ENCODE assay signal across 20 cellular contexts in the genomic region with DNA sequence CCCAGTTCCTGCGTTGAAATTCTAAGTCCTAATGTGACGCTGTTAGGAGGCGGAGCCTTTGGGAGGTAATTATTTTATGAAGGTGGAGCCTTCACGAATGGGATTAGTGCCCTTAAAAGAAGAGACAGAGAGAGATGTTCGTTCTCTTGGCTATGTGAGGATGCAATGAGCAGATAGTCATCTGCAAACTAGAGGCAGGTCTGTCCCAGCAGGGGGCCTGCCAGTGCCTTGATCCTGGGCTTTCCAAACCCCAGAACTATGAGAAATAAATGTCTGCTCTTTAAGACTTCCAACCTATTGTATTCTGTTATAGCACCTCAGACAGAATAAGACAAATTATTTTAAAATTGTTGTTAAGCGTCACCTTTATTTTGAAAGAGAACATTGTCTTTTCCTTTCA.
"Had no signal": no experiment of that assay in that cellular context is flagged by ENCODE, and none has a peak within 500 bp of the region (broad histone marks: within the 10 kb centered on the region; RNA-seq: fewer than 3 reads in every experiment).

No MANE protein-coding gene starts in this region.

- ATAC-seq: T-cell had no signal

- H3K27me3 ChIP-seq: MG63, Peyer's patch, SJSA1 had no signal

- H3K9me3 ChIP-seq: MG63, Peyer's patch, SJSA1 had no signal

- H3K4me1 ChIP-seq: Peyer's patch had no signal

- H3K27ac ChIP-seq: PC-9, Peyer's patch, SJSA1, SK-N-MC had no signal

- H3K4me2 ChIP-seq: PC-9 had no signal

- H3K4me3 ChIP-seq: MG63, PC-9, Peyer's patch, SJSA1, SK-N-MC had no signal

- DNase-seq: Karpas-422; KG1; MG63; NCI-H1092; NCI-H1105 treated with DMSO at 0.1 percent for 48 hours; NCI-H1417 treated with DMSO at 0.1 percent for 48 hours; NCI-H146; NCI-H2029; NCI-H2081 treated with DMSO at 0.1 percent for 48 hours; NCI-H345; NCI-H510A treated with DMSO at 0.1 percent for 48 hours; NK-92 treated with Interleukin-12 subunit alpha and Interleukin-12 subunit beta, amount 100 ng/mL, for 24 hours; PC-9; Peyer's patch; Right ventricle myocardium superior; SIG-M5; SW 1271; T-cell had no signal

- H3K36me3 ChIP-seq: MG63, Peyer's patch, SJSA1 had no signal

- H2AFZ ChIP-seq: PC-9 had no signal
